8 cellular contexts compared by ENCODE assay signal in the genomic region with DNA sequence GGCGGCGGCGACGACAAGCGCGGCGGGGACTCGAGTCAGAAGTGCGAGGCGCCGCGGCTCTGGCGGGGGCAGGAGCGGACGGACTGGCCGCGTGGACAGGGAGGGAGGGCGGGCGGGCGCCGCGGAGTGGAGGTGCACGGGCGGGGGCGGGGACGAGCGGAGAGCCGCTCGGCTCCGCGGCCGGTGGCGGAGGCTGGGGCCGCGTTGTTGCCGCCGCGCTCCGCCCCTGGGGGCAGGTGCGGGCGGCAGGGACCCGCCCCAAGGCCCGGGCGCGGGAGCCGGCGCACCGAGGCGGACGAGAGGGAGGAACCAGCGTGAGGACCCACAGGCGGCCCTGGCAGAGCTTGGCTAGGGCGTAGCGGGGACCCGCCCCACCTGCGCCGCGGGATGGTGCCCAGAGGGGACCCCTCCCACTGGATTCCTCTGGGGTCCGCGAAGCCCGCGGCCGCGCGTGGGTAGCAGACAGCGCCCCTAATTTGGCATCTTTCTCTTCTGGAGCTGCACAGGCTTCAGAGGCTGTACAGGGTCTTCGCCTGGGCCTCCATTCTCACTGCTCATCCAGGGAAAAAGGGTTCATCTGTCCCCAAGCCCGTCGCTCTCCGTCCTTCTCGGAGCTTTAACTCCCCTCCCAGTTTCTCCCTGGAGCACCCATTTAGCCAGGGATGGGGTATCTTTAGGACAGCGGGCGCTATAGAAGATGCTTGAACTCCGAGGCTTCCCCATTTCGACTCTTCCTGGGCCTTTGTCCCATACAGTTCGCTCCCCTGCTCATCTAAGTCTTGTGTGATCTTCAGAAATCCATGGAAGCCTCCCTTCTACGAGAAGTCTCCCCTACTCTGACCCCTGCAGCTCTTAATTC. TPM values are rescaled to one million over a fixed set of nuclear protein-coding genes. Genes with fewer than 3 reads are reported as not detected.
DNase-seq lines count a peak whose midpoint lies in the region; ATAC-seq and TF ChIP-seq lines count a peak whose summit lies in the region.

A gene (minus strand): TSS at position 45 of the 859 bp plus-strand sequence.

- H3K9me3 ChIP-seq in CD4-positive, CD25-positive, alpha-beta regulatory T cell (ENCODE audit: control insufficient read depth in 2 of 2, low read length in 2 of 2), result no peaks in the 10 kb centered on the region
- H3K9me3 ChIP-seq in ascending aorta (no peaks in the 10 kb centered on the region), iPS-20b (ENCODE audit: insufficient read depth, low read depth, low read length) (no peaks in the 10 kb centered on the region), BE2C (no peaks in the 10 kb centered on the region)

- no peaks in the 10 kb centered on the region for H3K36me3 ChIP-seq in CD4-positive, CD25-positive, alpha-beta regulatory T cell (ENCODE audit: control insufficient read depth, insufficient read depth, low read length)
- H3K36me3 ChIP-seq in ascending aorta, result no peaks in the 10 kb centered on the region
- H3K36me3 ChIP-seq in iPS-20b (ENCODE audit: insufficient read depth, low read depth, low read length), result no peaks in the 10 kb centered on the region
- H3K36me3 ChIP-seq in BE2C, result no peaks in the 10 kb centered on the region

- peaks cover 11% of the 10 kb centered on the region for H3K4me1 ChIP-seq in CD4-positive, CD25-positive, alpha-beta regulatory T cell (ENCODE audit: control insufficient read depth, insufficient read depth, low read length, poor library complexity, severe bottlenecking)
- H3K4me1 ChIP-seq in ascending aorta (peaks cover 4 to 5% of the 10 kb centered on the region in 2 donors), iPS-20b (ENCODE audit: insufficient read depth, low read length) (no peaks in the 10 kb centered on the region; the same call in 1 of the 2 replicates), BE2C (no peaks in the 10 kb centered on the region)

- peak within 1 kb of the TSS; percentile 75 to 86 (median 78) for H3K4me3 Mint-ChIP-seq in CD4-positive, CD25-positive, alpha-beta regulatory T cell

- DNase-seq in CD4-positive, CD25-positive, alpha-beta regulatory T cell, result peak in 1 of 3 donors; percentile 26
- DNase-seq in NCI-H2196 (lab: John Stamatoyannopoulos, UW; ENCODE audit: unreplicated experiment) (peak; percentile 47), ascending aorta (ENCODE audit: low spot score in 2 of 2) (no peak), BE2C (no peak), GM19240 (ENCODE audit: insufficient read length, low spot score) (no peak)
- peak; percentile 20 for DNase-seq in stimulated activated CD4-positive, alpha-beta T cell treated with anti-CD3 and anti-CD28 coated beads, Interleukin-4, amount 100 ng/mL, for 1 hour

- intact Hi-C loops in ascending aorta (cut with DNase I), result no loop called here

- H3K9ac ChIP-seq in iPS-20b (ENCODE audit: low read depth, low read length), result peak within 1 kb of the TSS; percentile 52; the same call in 1 of the 2 replicates

- H3K4me3 ChIP-seq in CD4-positive, CD25-positive, alpha-beta regulatory T cell (ENCODE audit: low read depth, low read length), result no peak within 1 kb of the TSS
- H3K4me3 ChIP-seq in ascending aorta (peak within 1 kb of the TSS; percentile 53 to 59), iPS-20b (ENCODE audit: low read length) (peak within 1 kb of the TSS; percentile 84), BE2C (ENCODE audit: low read depth, low read length) (no peak within 1 kb of the TSS)

- H3K27ac ChIP-seq in CD4-positive, CD25-positive, alpha-beta regulatory T cell (ENCODE audit: insufficient read depth, low read length, poor library complexity, severe bottlenecking), result no peak within 1 kb of the TSS
- H3K27ac ChIP-seq in ascending aorta (no peak within 1 kb of the TSS), iPS-20b (ENCODE audit: low read length) (no peak within 1 kb of the TSS)

- peak within 1 kb of the TSS in 1 of 3 donors; percentile 84 for H3K27ac Mint-ChIP-seq in CD4-positive, CD25-positive, alpha-beta regulatory T cell

- TF ChIP-seq CTCF in ascending aorta (IDR thresholded peaks at IDR 0.05) (no peak), BE2C (IDR thresholded peaks at IDR 0.05; ENCODE audit: low read depth, low read length) (no peak)

- peaks cover 52% of the 10 kb centered on the region for H3K27me3 ChIP-seq in CD4-positive, CD25-positive, alpha-beta regulatory T cell (ENCODE audit: control insufficient read depth, insufficient read depth, low read length)
- H3K27me3 ChIP-seq in ascending aorta (peaks cover 7% of the 10 kb centered on the region), iPS-20b (ENCODE audit: insufficient read depth, low read length) (peaks cover 80% of the 10 kb centered on the region), BE2C (peaks cover 31% of the 10 kb centered on the region)

- peaks cover 0 to 5% (median 0%) of the 10 kb centered on the region in 7 donors for H3K9me3 Mint-ChIP-seq in CD4-positive, CD25-positive, alpha-beta regulatory T cell

- no peaks in the 10 kb centered on the region for H3K36me3 Mint-ChIP-seq in CD4-positive, CD25-positive, alpha-beta regulatory T cell

- H3K4me1 Mint-ChIP-seq in CD4-positive, CD25-positive, alpha-beta regulatory T cell, result peaks cover 0 to 14% (median 9%) of the 10 kb centered on the region in 4 donors

- ATAC-seq in CD4-positive, CD25-positive, alpha-beta regulatory T cell (ENCODE audit: low read depth in 2 of 2), result peak; percentile 21 to 52
- peak; percentile 52 for ATAC-seq in GM21515 (IDR thresholded peaks at IDR 0.05; ENCODE audit: unreplicated experiment)

- peaks cover 72% of the 10 kb centered on the region for H3K27me3 Mint-ChIP-seq in CD4-positive, CD25-positive, alpha-beta regulatory T cell

RNA-seq across cellular contexts. Expression of the gene that starts here (rescaled TPM):
- total RNA-seq in CD4-positive, CD25-positive, alpha-beta regulatory T cell, result 0.64 TPM
- 1 to 10 TPM in 1 of 4 donors, under 1 TPM in 3; 0.08 to 1.0 (median 0.30) TPM for polyA plus RNA-seq in CD4-positive, CD25-positive, alpha-beta regulatory T cell
- total RNA-seq in ascending aorta, result not detected
- not detected for polyA plus RNA-seq in BE2C (2012; ENCODE audit: insufficient read depth, insufficient read length, low read depth)

Comparison
In these comparisons a context has a peak if more than half of its experiments do, and no peak if none do; other contexts are left out.
1. DNase-seq: peak in NCI-H2196 (single experiment) and stimulated activated CD4-positive, alpha-beta T cell treated with anti-CD3 and anti-CD28 coated beads, Interleukin-4, amount 100 ng/mL, for 1 hour (single experiment); none in ascending aorta (0 of 2), BE2C (single experiment) and GM19240 (single experiment).
2. H3K4me3 ChIP-seq: peak in ascending aorta (2 of 2) and iPS-20b (single experiment); none in CD4-positive, CD25-positive, alpha-beta regulatory T cell (single experiment) and BE2C (single experiment).